Comparison of ENCODE assay signal across 22 cellular contexts in genomic region chr7:1617957-1618356, GRCh38. TPM values are rescaled to one million over a fixed set of nuclear protein-coding genes. Genes with fewer than 3 reads are reported as not detected.
"Had no signal": no experiment of that assay in that cellular context is flagged by ENCODE, and none has a peak within 500 bp of the region (broad histone marks: within the 10 kb centered on the region; RNA-seq: fewer than 3 reads in every experiment).

No MANE protein-coding gene starts in this region.

- H3K36me3 Mint-ChIP-seq: natural killer cell; stimulated activated effector memory CD8-positive, alpha-beta T cell treated with anti-CD3 and anti-CD28 coated beads, Interleukin-12 subunit alpha, Interleukin-12 subunit beta, amount 100 ng/mL, for 72 hours had no signal

- DNase-seq: effector CD4-positive, alpha-beta T cell; endodermal cell; erythroblast; foreskin keratinocyte; head of caudate nucleus; left colon; mucosa of descending colon; natural killer cell; occipital lobe; right lobe of liver; stimulated activated CD4-positive, alpha-beta T cell treated with anti-CD3 and anti-CD28 coated beads, Interleukin-4, amount 100 ng/mL, for 1 hour; stimulated activated CD8-positive, alpha-beta memory T cell treated with anti-CD3 and anti-CD28 coated beads, Interleukin-4, amount 100 ng/mL, for 48 hours; stomach; substantia nigra; transverse colon had no signal

- H2AFZ ChIP-seq: hepatocyte, parathyroid adenoma had no signal

- H3K4me1 ChIP-seq: foreskin keratinocyte, parathyroid adenoma, prostate gland, right lobe of liver, stomach, transverse colon had no signal

- H3K4me1 Mint-ChIP-seq: endodermal cell; natural killer cell; neural crest cell; stimulated activated effector memory CD8-positive, alpha-beta T cell treated with anti-CD3 and anti-CD28 coated beads, Interleukin-12 subunit alpha, Interleukin-12 subunit beta, amount 100 ng/mL, for 72 hours had no signal

- H3K9me3 Mint-ChIP-seq: natural killer cell; stimulated activated effector memory CD8-positive, alpha-beta T cell treated with anti-CD3 and anti-CD28 coated beads, Interleukin-12 subunit alpha, Interleukin-12 subunit beta, amount 100 ng/mL, for 72 hours had no signal

- H3K79me2 ChIP-seq: hepatocyte, parathyroid adenoma had no signal

- H3K4me3 Mint-ChIP-seq: endodermal cell; natural killer cell; neural crest cell; stimulated activated effector memory CD8-positive, alpha-beta T cell treated with anti-CD3 and anti-CD28 coated beads, Interleukin-12 subunit alpha, Interleukin-12 subunit beta, amount 100 ng/mL, for 72 hours had no signal

- H3K27ac Mint-ChIP-seq: endodermal cell; natural killer cell; stimulated activated effector memory CD8-positive, alpha-beta T cell treated with anti-CD3 and anti-CD28 coated beads, Interleukin-12 subunit alpha, Interleukin-12 subunit beta, amount 100 ng/mL, for 72 hours had no signal

- H3K9me3 ChIP-seq: mucosa of descending colon, prostate gland, right lobe of liver, stomach, thoracic aorta, transverse colon had no signal

- H3K27ac ChIP-seq: coronary artery, foreskin keratinocyte, hepatocyte, parathyroid adenoma, prostate gland, right lobe of liver, stomach, thoracic aorta, transverse colon had no signal

- H3K9ac ChIP-seq: parathyroid adenoma had no signal

- H3K36me3 ChIP-seq: prostate gland, right lobe of liver, stomach, thoracic aorta, transverse colon had no signal

- H3K27me3 ChIP-seq: right lobe of liver, transverse colon had no signal

- H3K4me3 ChIP-seq: coronary artery, hepatocyte, mucosa of descending colon, prostate gland, right lobe of liver, stomach, thoracic aorta, transverse colon had no signal

- H3K4me2 ChIP-seq: hepatocyte had no signal

RNA-seq across cellular contexts. Expression of gene ELFN1, which starts 52.1 kb away (rescaled TPM):
- total RNA-seq: foreskin keratinocyte had no signal
